ENCODE assay signal across 27 cellular contexts in genomic region chr2:229124126-229124525, GRCh38.
"Had no signal": no experiment of that assay in that cellular context is flagged by ENCODE, and none has a peak within 500 bp of the region (broad histone marks: within the 10 kb centered on the region; RNA-seq: fewer than 3 reads in every experiment).

No MANE protein-coding gene starts in this region.

- H3K36me3 ChIP-seq: colonic mucosa, esophagus squamous epithelium, heart right ventricle, left ventricle myocardium inferior, lower lobe of right lung had no signal

- H3K4me1 ChIP-seq: colonic mucosa, esophagus squamous epithelium, foreskin keratinocyte, left ventricle myocardium inferior, lower lobe of right lung had no signal

- H3K4me3 ChIP-seq: colonic mucosa, esophagus squamous epithelium, heart right ventricle, left ventricle myocardium inferior, lower lobe of right lung had no signal

- H3K27me3 ChIP-seq: colonic mucosa, esophagus squamous epithelium, foreskin keratinocyte, heart right ventricle had no signal

- H3K9me3 ChIP-seq: colonic mucosa, esophagus squamous epithelium, lower lobe of right lung had no signal

- ATAC-seq: effector memory CD8-positive, alpha-beta T cell; esophagus mucosa; foreskin keratinocyte; heart right ventricle; left cardiac atrium; left lobe of liver; lower lobe of right lung; naive thymus-derived CD8-positive, alpha-beta T cell had no signal

- H3K27ac ChIP-seq: colonic mucosa, epithelial cell of prostate, esophagus squamous epithelium, foreskin keratinocyte, heart right ventricle, left ventricle myocardium inferior, lower lobe of right lung had no signal

- FAIRE-seq: endothelial cell of umbilical vein, frontal cortex, islet of Langerhans, keratinocyte had no signal

- DNase-seq: cerebellar nuclear complex; colonic mucosa; cortex of kidney; effector CD8-positive, alpha-beta T cell; effector memory CD8-positive, alpha-beta T cell; endodermal cell; erythroblast; esophagus squamous epithelium; foreskin keratinocyte; glutamatergic neuron; head of caudate nucleus; heart right ventricle; hippocampal formation; left cardiac atrium; left ventricle myocardium inferior; lower lobe of right lung; mesendoderm; midbrain; naive B cell; naive thymus-derived CD8-positive, alpha-beta T cell had no signal
